8 cellular contexts compared by ENCODE assay signal in the genomic region with DNA sequence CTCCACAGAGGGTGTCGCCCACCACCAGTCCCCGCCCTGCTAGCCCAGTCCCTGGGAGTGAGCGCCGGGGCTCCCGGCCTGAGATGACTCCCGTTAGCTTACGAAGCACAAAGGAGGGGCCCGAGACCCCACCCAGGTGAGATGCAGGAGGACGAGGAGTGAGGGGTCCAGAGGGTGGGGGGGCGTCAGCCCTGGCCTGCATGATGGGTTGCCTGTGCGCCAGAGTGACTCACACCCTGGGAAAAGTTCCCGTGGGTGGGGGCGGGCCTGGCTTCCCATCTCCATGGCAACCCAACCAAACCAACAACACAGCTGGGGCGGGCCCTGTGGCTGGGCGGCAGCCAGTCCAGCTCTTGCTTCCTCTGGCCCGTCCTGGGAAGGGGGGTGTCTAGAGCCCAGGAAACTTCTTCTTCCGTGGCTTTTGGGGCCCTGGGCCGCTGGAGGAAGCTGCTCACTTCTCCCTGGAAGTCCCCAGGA. TPM values are rescaled to one million over a fixed set of nuclear protein-coding genes. Genes with fewer than 3 reads are reported as not detected.
A peak's percentile ranks its signal among the peaks of the same experiment; 100 is the strongest.
DNase-seq lines count a peak whose midpoint lies in the region; ATAC-seq and TF ChIP-seq lines count a peak whose summit lies in the region.

No MANE protein-coding gene starts in this region.

- no peak overlapping the region for H2AFZ ChIP-seq in fibroblast of lung (ENCODE audit: low read length)

- peak overlapping the region; percentile 76 for H3K27ac ChIP-seq in fibroblast of lung (ENCODE audit: insufficient read depth, low read length)

- no peaks in the 10 kb centered on the region for H3K9me3 Mint-ChIP-seq in natural killer cell

- H3K36me3 Mint-ChIP-seq in natural killer cell = no peaks in the 10 kb centered on the region

- H3K4me1 Mint-ChIP-seq in natural killer cell = peaks cover 9 to 32% of the 10 kb centered on the region in 2 donors

- H3K27me3 ChIP-seq in fibroblast of lung (ENCODE audit: control insufficient read depth, insufficient read depth, low read length) = peaks cover 23% of the 10 kb centered on the region

- TF ChIP-seq CTCF in fibroblast of lung (conservative IDR thresholded peaks at IDR 0.05 in 1 of 2, IDR thresholded peaks at IDR 0.05 in 1 of 2; ENCODE audit: low read depth in 1 of 2, low read length in 2 of 2) = no peak
- TF ChIP-seq CTCF in natural killer cell (IDR thresholded peaks at IDR 0.05) = no peak

- peak; percentile 44 to 62 (median 53) for ATAC-seq in natural killer cell
- no peak for ATAC-seq in GM18867 (IDR thresholded peaks at IDR 0.05; ENCODE audit: unreplicated experiment)

- H3K4me3 Mint-ChIP-seq in natural killer cell = no peak overlapping the region

- H3K4me2 ChIP-seq in fibroblast of lung (ENCODE audit: extremely low read depth, insufficient read depth, low read length) = peak overlapping the region; percentile 64

- H3K4me3 ChIP-seq in fibroblast of lung (replicated peaks in 1 of 4; ENCODE audit: control extremely low read depth in 1 of 4, insufficient read depth in 1 of 4, low read depth in 3 of 4, low read length in 4 of 4) = peak overlapping the region in 1 of 4 experiments; percentile 40

- H3K36me3 ChIP-seq in fibroblast of lung (ENCODE audit: control insufficient read depth, insufficient read depth, low read length) = peaks cover 8% of the 10 kb centered on the region

- H4K20me1 ChIP-seq in fibroblast of lung (ENCODE audit: control insufficient read depth, extremely low read depth, insufficient read depth, low read length) = no peaks in the 10 kb centered on the region

- H3K9ac ChIP-seq in fibroblast of lung (ENCODE audit: insufficient read depth, low read length) = peak overlapping the region; percentile 61

- intact Hi-C loops in natural killer cell (cut with micrococcal nuclease) = no loop called here

- no peaks in the 10 kb centered on the region for H3K9me3 ChIP-seq in fibroblast of lung (ENCODE audit: control insufficient read depth, insufficient read depth, low read depth, low read length)

- H3K79me2 ChIP-seq in fibroblast of lung (ENCODE audit: control insufficient read depth, insufficient read depth, low read length) = peaks cover 14% of the 10 kb centered on the region

- peak; percentile 26 to 67 for DNase-seq in NCI-H524 (lab: John Stamatoyannopoulos, UW)
- DNase-seq in NCI-H524 treated with DMSO at 0.1 percent for 48 hours (lab: John Stamatoyannopoulos, UW) = no peak
- DNase-seq in NCI-H446 (lab: John Stamatoyannopoulos, UW) = peak; percentile 90 to 91
- DNase-seq in activated T-cell treated with anti-CD3 and anti-CD28 coated beads for 48 hours (ENCODE audit: low read depth) = peak; percentile 69
- DNase-seq in fibroblast of lung (ENCODE audit: low read depth in 2 of 2) = peak; percentile 96 to 97
- peak; percentile 37 for DNase-seq in natural killer cell
- DNase-seq in stimulated activated naive CD4-positive, alpha-beta T cell treated with Interleukin-2 at 50 U/mL for 16 hours (lab: John Stamatoyannopoulos, UW) = peak; percentile 51

- H3K4me1 ChIP-seq in fibroblast of lung (ENCODE audit: control insufficient read depth, extremely low read depth, insufficient read depth, low read length) = peaks cover 17% of the 10 kb centered on the region

- H3K27ac Mint-ChIP-seq in natural killer cell = no peak overlapping the region

- H3K27me3 Mint-ChIP-seq in natural killer cell (ENCODE audit: low read depth in 2 of 2) = peaks cover 24 to 39% of the 10 kb centered on the region in 2 donors

RNA-seq across cellular contexts. Expression of gene GAS2L1, which starts 4.5 kb away (rescaled TPM):
- total RNA-seq in fibroblast of lung (6.9 and 8.9 TPM in 2 replicates), natural killer cell (1 to 10 TPM in 2 of 3 donors, under 1 TPM in 1; 0.57 to 4.1 (median 2.8) TPM)
- polyA plus RNA-seq in fibroblast of lung = 5.4 and 7.5 TPM in 2 replicates
- polyA plus RNA-seq in fibroblast of lung (2012) = 14.0 and 20.5 TPM in 2 replicates
- 6.9 and 8.0 TPM in 2 replicates for polyA minus RNA-seq in fibroblast of lung (ENCODE audit: low replicate concordance)

RNA-seq across cellular contexts. Expression of gene RASL10A, which starts 4.6 kb away (rescaled TPM):
- not detected in 2 replicates for total RNA-seq in fibroblast of lung
- polyA plus RNA-seq in fibroblast of lung = not detected in 2 replicates
- polyA plus RNA-seq in fibroblast of lung (2012) = not detected in 2 replicates
- polyA minus RNA-seq in fibroblast of lung (ENCODE audit: low replicate concordance) = not detected in 2 replicates
- total RNA-seq in natural killer cell = under 1 TPM in 2 of 3 donors, not detected in 1; 0.20 to 0.28 TPM

RNA-seq across cellular contexts. Expression of gene EWSR1, which starts 42.8 kb away (rescaled TPM):
- 107 and 150 TPM in 2 replicates for total RNA-seq in fibroblast of lung
- polyA plus RNA-seq in fibroblast of lung = 172 and 224 TPM in 2 replicates
- 259 and 264 TPM in 2 replicates for polyA plus RNA-seq in fibroblast of lung (2012)
- 288 and 421 TPM in 2 replicates for polyA minus RNA-seq in fibroblast of lung (ENCODE audit: low replicate concordance)
- 100 to 1,000 TPM; 366 to 387 (median 382) TPM for total RNA-seq in natural killer cell

RNA-seq across cellular contexts. Expression of gene RHBDD3, which starts 43.1 kb away (rescaled TPM):
- total RNA-seq in fibroblast of lung (20.3 and 20.6 TPM in 2 replicates), natural killer cell (10 to 100 TPM; 16.6 to 20.9 (median 17.9) TPM)
- polyA plus RNA-seq in fibroblast of lung = 6.7 and 7.2 TPM in 2 replicates
- polyA plus RNA-seq in fibroblast of lung (2012) = 12.9 and 13.3 TPM in 2 replicates
- polyA minus RNA-seq in fibroblast of lung (ENCODE audit: low replicate concordance) = 4.2 and 5.3 TPM in 2 replicates
